Comparison of ENCODE assay signal across 14 cellular contexts in genomic region chr10:79273603-79274002, GRCh38.
A peak's percentile ranks its signal among the peaks of the same experiment; 100 is the strongest.
DNase-seq lines count a peak whose midpoint lies in the region; ATAC-seq, FAIRE-seq and TF ChIP-seq lines count a peak whose summit lies in the region.
"Had no signal": no experiment of that assay in that cellular context is flagged by ENCODE, and none has a peak within 500 bp of the region (broad histone marks: within the 10 kb centered on the region; RNA-seq: fewer than 3 reads in every experiment).

No MANE protein-coding gene starts in this region.

- H3K27me3 Mint-ChIP-seq in astrocyte (ENCODE audit: low read depth, unreplicated experiment) (no peaks in the 10 kb centered on the region), H9 (ENCODE audit: low read depth) (no peaks in the 10 kb centered on the region)
- H3K27me3 Mint-ChIP-seq: memory B cell had no signal

- H3K36me3 Mint-ChIP-seq in astrocyte (ENCODE audit: low read depth, unreplicated experiment), result peaks cover 11% of the 10 kb centered on the region
- peaks cover 7 to 22% (median 21%) of the 10 kb centered on the region in 3 experiments for H3K36me3 Mint-ChIP-seq in H9 (ENCODE audit: insufficient read depth in 1 of 3, low read depth in 3 of 3)

- intact Hi-C loops in A673 (cut with micrococcal nuclease; ENCODE audit: unreplicated experiment), result no loop called here
- intact Hi-C loops in left ventricle myocardium inferior (cut with micrococcal nuclease), result loop anchor here (10.0 kb wide), 1 partner anchor 49 kb away; no protein-coding TSS in a partner anchor
- intact Hi-C loops in gastrocnemius medialis (cut with DNase I; ENCODE audit: low total_unique reads), result loop anchor here (5.0 to 10.0 kb wide), 2 partner anchors 119 to 191 kb away; no protein-coding TSS in a partner anchor

- FAIRE-seq in astrocyte (lab: Jason Lieb, UNC), result no peak
- FAIRE-seq: endometrium, H1 had no signal

- H4K20me1 ChIP-seq in astrocyte (ENCODE audit: insufficient read depth, low read length), result peaks cover 93% of the 10 kb centered on the region
- no peaks in the 10 kb centered on the region for H4K20me1 ChIP-seq in H9 (ENCODE audit: control insufficient read depth, insufficient read depth, insufficient read length)

- H3K4me1 ChIP-seq in A673 (ENCODE audit: insufficient read depth, low read length, poor library complexity, severe bottlenecking), result peaks cover 9% of the 10 kb centered on the region
- H3K4me1 ChIP-seq in astrocyte (ENCODE audit: insufficient read depth, low read length), result peaks cover 33% of the 10 kb centered on the region
- peaks cover 97% of the 10 kb centered on the region for H3K4me1 ChIP-seq in left ventricle myocardium inferior
- H3K4me1 ChIP-seq in gastrocnemius medialis, result peaks cover 23 to 46% of the 10 kb centered on the region in 2 donors
- H3K4me1 ChIP-seq in H9 (ENCODE audit: insufficient read depth, low read length), result no peaks in the 10 kb centered on the region; the same call in 1 of the 2 replicates

- no peak overlapping the region for H2BK20ac ChIP-seq in H9 (ENCODE audit: low read depth, low read length, poor library complexity, severe bottlenecking)

- H3K9me3 Mint-ChIP-seq in astrocyte (ENCODE audit: unreplicated experiment) (no peaks in the 10 kb centered on the region), H9 (no peaks in the 10 kb centered on the region)
- H3K9me3 Mint-ChIP-seq: memory B cell had no signal

- no peak overlapping the region for H4K91ac ChIP-seq in H9 (ENCODE audit: insufficient read length, low read depth, low read length)

- H2BK120ac ChIP-seq in H9 (ENCODE audit: low read depth, low read length, poor library complexity, severe bottlenecking), result no peak overlapping the region

- H3K4me1 Mint-ChIP-seq in astrocyte (ENCODE audit: low read depth, unreplicated experiment), result peaks cover 24% of the 10 kb centered on the region
- peaks cover 4 to 24% of the 10 kb centered on the region in 2 experiments for H3K4me1 Mint-ChIP-seq in H9

- H3K23me2 ChIP-seq in H9 (ENCODE audit: insufficient read length, low read depth, low read length, poor library complexity, severe bottlenecking), result no peaks in the 10 kb centered on the region

- H3K27me3 ChIP-seq in A673 (replicated peaks; ENCODE audit: insufficient read depth, low read depth, low read length, poor library complexity) (no peaks in the 10 kb centered on the region), astrocyte (ENCODE audit: insufficient read depth, low read length) (no peaks in the 10 kb centered on the region), left ventricle myocardium inferior (ENCODE audit: low read depth) (no peaks in the 10 kb centered on the region), gastrocnemius medialis (no peaks in the 10 kb centered on the region), H9 (ENCODE audit: insufficient read depth, low read length) (no peaks in the 10 kb centered on the region)
- H3K27me3 ChIP-seq: testis had no signal

- no peak overlapping the region for H2BK15ac ChIP-seq in H9 (ENCODE audit: low read depth, low read length)

- H3K9me3 ChIP-seq in A673 (ENCODE audit: low read depth, low read length, poor library complexity, severe bottlenecking), result no peaks in the 10 kb centered on the region
- H3K9me3 ChIP-seq in astrocyte (ENCODE audit: insufficient read depth, low read depth, low read length), result no peaks in the 10 kb centered on the region
- H3K9me3 ChIP-seq in left ventricle myocardium inferior (replicated peaks), result no peaks in the 10 kb centered on the region
- H3K9me3 ChIP-seq in gastrocnemius medialis, result no peaks in the 10 kb centered on the region
- H3K9me3 ChIP-seq in H9 (ENCODE audit: control insufficient read depth, low read depth, low read length), result no peaks in the 10 kb centered on the region
- H3K9me3 ChIP-seq: testis had no signal

- in situ Hi-C loops in gastrocnemius medialis (cut with MboI; ENCODE audit: low sequenced_read_pairs in 4 of 4), result no loop called here

- no peak overlapping the region for H3K4me3 Mint-ChIP-seq in astrocyte (ENCODE audit: unreplicated experiment)
- H3K4me3 Mint-ChIP-seq in H9, result no peak overlapping the region
- H3K4me3 Mint-ChIP-seq: memory B cell had no signal

- no peak overlapping the region for H3T11ph ChIP-seq in H9 (ENCODE audit: low read length)

- H3K4me2 ChIP-seq in astrocyte (ENCODE audit: low read length), result no peak overlapping the region
- no peak overlapping the region for H3K4me2 ChIP-seq in H9 (ENCODE audit: insufficient read depth, insufficient read length, low read length)

- no TSS peak for BruUV-seq in A673 (replicated peaks; lab: Mats Ljungman, UMichigan)

- TF ChIP-seq POLR2A in gastrocnemius medialis (IDR thresholded peaks at IDR 0.05), result no peak

- ATAC-seq in gastrocnemius medialis, result no peak
- ATAC-seq in HG02885 (IDR thresholded peaks at IDR 0.05; ENCODE audit: poor library complexity, unreplicated experiment), result no peak
- no peak for ATAC-seq in GM19035 (IDR thresholded peaks at IDR 0.05; ENCODE audit: unreplicated experiment)

- H3K9ac ChIP-seq in astrocyte (ENCODE audit: low read length), result peak overlapping the region; percentile 4
- no peak overlapping the region for H3K9ac ChIP-seq in H9 (ENCODE audit: extremely low read depth, insufficient read length, low read length)

- no peak overlapping the region for H4K5ac ChIP-seq in H9 (ENCODE audit: insufficient read length, low read depth, low read length)

- H3K4me3 ChIP-seq in A673 (ENCODE audit: low read depth, low read length, poor library complexity, severe bottlenecking) (no peak overlapping the region), astrocyte (ENCODE audit: insufficient read depth, low read depth, low read length) (no peak overlapping the region), left ventricle myocardium inferior (peak overlapping the region; percentile 35), gastrocnemius medialis (no peak overlapping the region)
- H3K4me3 ChIP-seq: testis had no signal

- H3K79me1 ChIP-seq in H9 (ENCODE audit: insufficient read depth, low read depth, low read length, poor library complexity, severe bottlenecking), result no peaks in the 10 kb centered on the region

- TF ChIP-seq CTCF in A673 (conservative IDR thresholded peaks at IDR 0.05; ENCODE audit: low read depth, low read length) (no peak), astrocyte (IDR thresholded peaks at IDR 0.05; ENCODE audit: insufficient read depth, low read depth, low read length) (no peak), left ventricle myocardium inferior (IDR thresholded peaks at IDR 0.05; ENCODE audit: borderline replicate concordance) (no peak), gastrocnemius medialis (IDR thresholded peaks at IDR 0.05 in 4 of 5, conservative IDR thresholded peaks at IDR 0.05 in 1 of 5) (no peak), H9 (conservative IDR thresholded peaks at IDR 0.05) (no peak)

- no peak overlapping the region for H3K27ac Mint-ChIP-seq in astrocyte (ENCODE audit: unreplicated experiment)
- no peak overlapping the region for H3K27ac Mint-ChIP-seq in H9
- H3K27ac Mint-ChIP-seq: memory B cell had no signal

- H3K79me2 ChIP-seq in astrocyte (ENCODE audit: insufficient read depth, low read length), result peaks cover 75% of the 10 kb centered on the region
- no peaks in the 10 kb centered on the region for H3K79me2 ChIP-seq in H9 (ENCODE audit: insufficient read depth, low read length)

- no peak overlapping the region for H2AFZ ChIP-seq in astrocyte (ENCODE audit: low read depth, low read length)
- H2AFZ ChIP-seq in H9 (ENCODE audit: low read length), result no peak overlapping the region

- WGBS in H9 (ENCODE audit: extremely low coverage, insufficient read length, low lambda C conversion rate), result no CpG with 5 or more reads among the region's 10 CpGs

- no peak overlapping the region for H2BK5ac ChIP-seq in H9 (ENCODE audit: insufficient read length, low read length)

- no peak overlapping the region for H4K8ac ChIP-seq in H9 (replicated peaks; ENCODE audit: insufficient read length, low read depth, low read length)

- no peak overlapping the region for H3K56ac ChIP-seq in H9 (ENCODE audit: insufficient read length, low read depth, low read length)

- H3K36me3 ChIP-seq in A673 (ENCODE audit: insufficient read depth, low read length, poor library complexity, severe bottlenecking) (peaks cover 3% of the 10 kb centered on the region), astrocyte (ENCODE audit: insufficient read depth, low read length) (peaks cover 11% of the 10 kb centered on the region), left ventricle myocardium inferior (peaks cover 18% of the 10 kb centered on the region), gastrocnemius medialis (peaks cover 0 to 16% of the 10 kb centered on the region in 2 donors)

- POLR2A ChIA-PET in A673 (lab: Charles Lee; ENCODE audit: low non-redundant PET), result no interaction called here

- H3K27ac ChIP-seq in A673 (ENCODE audit: low read depth, low read length, poor library complexity, severe bottlenecking), result no peak overlapping the region
- H3K27ac ChIP-seq in astrocyte (ENCODE audit: low read depth, low read length), result no peak overlapping the region
- peak overlapping the region; percentile 93 for H3K27ac ChIP-seq in left ventricle myocardium inferior (replicated peaks)
- peak overlapping the region; percentile 82 to 89 (median 88) for H3K27ac ChIP-seq in gastrocnemius medialis
- H3K27ac ChIP-seq in H9 (ENCODE audit: insufficient read length, low read depth, low read length), result no peak overlapping the region
- H3K27ac ChIP-seq: testis had no signal

- DNase-seq in A673 (ENCODE audit: low spot score) (peak; percentile 21), astrocyte (ENCODE audit: low read depth) (no peak), left ventricle myocardium inferior (peak; percentile 62), gastrocnemius medialis (peak in 1 of 2 donors; percentile 56), H9 (no peak), MV-4-11 (lab: John Stamatoyannopoulos, UW) (no peak)
- DNase-seq: NCI-H1105, NCI-H510A treated with DMSO at 0.1 percent for 48 hours had no signal

- H2BK12ac ChIP-seq in H9 (ENCODE audit: insufficient read length, low read depth, low read length), result no peak overlapping the region

- CTCF ChIA-PET in A673 (lab: Charles Lee), result no interaction called here

- H3K23ac ChIP-seq in H9 (ENCODE audit: insufficient read length, low read depth, low read length), result no peak overlapping the region

- no peak overlapping the region for H2AK5ac ChIP-seq in H9 (ENCODE audit: insufficient read length, low read length)

- H3K18ac ChIP-seq in H9 (ENCODE audit: insufficient read length, low read depth, low read length), result no peak overlapping the region

- no peak overlapping the region for H3K14ac ChIP-seq in H9 (ENCODE audit: insufficient read depth, low read length)

- H3K4ac ChIP-seq in H9 (ENCODE audit: low read depth, low read length), result no peak overlapping the region

Comparison
In these comparisons a context has a peak if more than half of its experiments do, and no peak if none do; other contexts are left out.
1. DNase-seq: peak in A673 (single experiment) and left ventricle myocardium inferior (single experiment); none in astrocyte (single experiment), H9 (single experiment) and MV-4-11 (single experiment).
2. H3K27ac ChIP-seq: peak in left ventricle myocardium inferior (single experiment) and gastrocnemius medialis (4 of 4); none in A673 (single experiment), astrocyte (single experiment) and H9 (single experiment).